8 cellular contexts compared by ENCODE assay signal in the genomic region with DNA sequence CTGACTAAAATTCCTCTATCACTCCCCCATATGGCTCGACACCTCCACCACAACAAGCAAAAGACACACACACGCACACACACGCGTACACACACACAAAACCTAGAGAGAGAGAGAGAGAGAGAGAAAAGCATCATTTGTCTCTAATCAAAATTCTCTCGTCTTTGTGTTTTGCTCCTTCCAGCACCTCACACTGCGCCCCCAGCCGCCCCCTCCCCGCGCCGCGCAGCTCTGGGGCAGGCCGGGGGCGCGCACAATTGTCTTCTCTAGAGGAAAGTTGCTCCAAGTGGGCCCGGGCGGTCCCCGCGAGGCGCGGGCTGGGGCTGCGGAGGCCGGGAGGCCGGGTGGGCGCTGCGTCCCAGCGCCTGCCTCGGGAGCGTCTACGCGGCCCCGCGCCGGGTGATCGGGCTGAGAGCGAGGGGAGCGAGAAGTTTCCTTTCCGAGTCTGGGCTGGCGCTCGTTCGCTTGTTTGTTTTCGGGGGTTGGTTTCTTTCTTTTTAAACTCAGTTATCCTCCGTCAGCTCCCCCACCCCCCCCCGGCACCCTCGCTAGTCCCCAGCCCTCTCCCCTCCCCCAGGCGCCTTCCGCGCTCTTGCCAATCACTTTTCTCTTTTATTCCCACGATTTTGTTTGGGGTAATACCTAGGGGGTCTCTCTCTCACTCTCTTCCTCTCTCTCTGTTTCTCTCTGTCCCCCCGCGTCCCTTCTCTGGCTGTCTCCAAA. TPM values are rescaled to one million over a fixed set of nuclear protein-coding genes. Genes with fewer than 3 reads are reported as not detected.
A peak's percentile ranks its signal among the peaks of the same experiment; 100 is the strongest.
DNase-seq lines count a peak whose midpoint lies in the region; ATAC-seq and TF ChIP-seq lines count a peak whose summit lies in the region.

No MANE protein-coding gene starts in this region.

- WGBS in esophagus squamous epithelium, 2 donors: 8 to 9% methylated on average over 20 to 31 of the region's 50 CpGs

- in situ Hi-C loops in ACHN (cut with HindIII; ENCODE audit: low pct_ligation_motif_present, low pct_unique_long_range_greater_than_20kb, low sequenced_read_pairs): no loop called here

- POLR2A ChIA-PET in activated CD4-positive, alpha-beta T cell treated with anti-CD3 and anti-CD28 coated beads, Interleukin-2, amount 10 ng/mL, durations not matched to agents 7 days and 5 days (lab: Charles Lee): no interaction called here

- TF ChIP-seq POLR2A in esophagus squamous epithelium (IDR thresholded peaks at IDR 0.05): no peak

- H3K4me3 ChIP-seq in esophagus squamous epithelium: peak overlapping the region; percentile 47 to 88 (median 64)

- H3K27me3 ChIP-seq in esophagus squamous epithelium: peaks cover 0 to 97% (median 6%) of the 10 kb centered on the region in 4 donors

- peak overlapping the region; percentile 75 for H3K4me3 Mint-ChIP-seq in activated CD4-positive, alpha-beta T cell treated with anti-CD3 and anti-CD28 coated beads, Interleukin-2, amount 10 ng/mL, durations not matched to agents 7 days and 5 days
- H3K4me3 Mint-ChIP-seq in natural killer cell treated with Interleukin-12 subunit alpha and Interleukin-12 subunit beta and Interleukin-15 and Interleukin-18, amount 100 ng/mL, for 72 hours: peak overlapping the region; percentile 98

- H3K9me3 ChIP-seq in esophagus squamous epithelium: no peaks in the 10 kb centered on the region

- peaks cover 2% of the 10 kb centered on the region for H3K36me3 Mint-ChIP-seq in activated CD4-positive, alpha-beta T cell treated with anti-CD3 and anti-CD28 coated beads, Interleukin-2, amount 10 ng/mL, durations not matched to agents 7 days and 5 days (ENCODE audit: low read depth)
- peaks cover 44% of the 10 kb centered on the region for H3K36me3 Mint-ChIP-seq in natural killer cell treated with Interleukin-12 subunit alpha and Interleukin-12 subunit beta and Interleukin-15 and Interleukin-18, amount 100 ng/mL, for 72 hours

- H3K4me1 Mint-ChIP-seq in activated CD4-positive, alpha-beta T cell treated with anti-CD3 and anti-CD28 coated beads, Interleukin-2, amount 10 ng/mL, durations not matched to agents 7 days and 5 days: peaks cover 14% of the 10 kb centered on the region
- H3K4me1 Mint-ChIP-seq in natural killer cell treated with Interleukin-12 subunit alpha and Interleukin-12 subunit beta and Interleukin-15 and Interleukin-18, amount 100 ng/mL, for 72 hours (ENCODE audit: low read depth in 2 of 2): peaks cover 50 to 52% of the 10 kb centered on the region in 2 donors

- no peaks in the 10 kb centered on the region for H3K9me3 Mint-ChIP-seq in activated CD4-positive, alpha-beta T cell treated with anti-CD3 and anti-CD28 coated beads, Interleukin-2, amount 10 ng/mL, durations not matched to agents 7 days and 5 days
- H3K9me3 Mint-ChIP-seq in natural killer cell treated with Interleukin-12 subunit alpha and Interleukin-12 subunit beta and Interleukin-15 and Interleukin-18, amount 100 ng/mL, for 72 hours: no peaks in the 10 kb centered on the region

- H3K27ac ChIP-seq in esophagus squamous epithelium: peak overlapping the region; percentile 86 to 98 (median 95)

- H3K27ac Mint-ChIP-seq in activated CD4-positive, alpha-beta T cell treated with anti-CD3 and anti-CD28 coated beads, Interleukin-2, amount 10 ng/mL, durations not matched to agents 7 days and 5 days: peak overlapping the region; percentile 37
- H3K27ac Mint-ChIP-seq in natural killer cell treated with Interleukin-12 subunit alpha and Interleukin-12 subunit beta and Interleukin-15 and Interleukin-18, amount 100 ng/mL, for 72 hours: peak overlapping the region in 1 of 2 donors; percentile 99

- CTCF ChIA-PET in activated CD4-positive, alpha-beta T cell treated with anti-CD3 and anti-CD28 coated beads, Interleukin-2, amount 10 ng/mL, durations not matched to agents 7 days and 5 days (lab: Charles Lee): interaction anchor here (0.5 kb wide), 1 partner anchor 274 kb away, joined by 3 read pairs; no protein-coding TSS in a partner anchor

- ATAC-seq in natural killer cell treated with Interleukin-12 subunit alpha and Interleukin-12 subunit beta and Interleukin-15 and Interleukin-18, amount 100 ng/mL, for 72 hours: peak; percentile 43 to 61
- no peak for ATAC-seq in GM21360 (IDR thresholded peaks at IDR 0.05; ENCODE audit: unreplicated experiment)
- no peak for ATAC-seq in GM19395 (IDR thresholded peaks at IDR 0.05; ENCODE audit: unreplicated experiment)

- peaks cover 3 to 33% (median 11%) of the 10 kb centered on the region in 3 donors for H3K4me1 ChIP-seq in esophagus squamous epithelium

- no peak for TF ChIP-seq CTCF in esophagus squamous epithelium (IDR thresholded peaks at IDR 0.05)

- intact Hi-C loops in esophagus squamous epithelium (cut with DNase I): no loop called here

- peaks cover 61% of the 10 kb centered on the region for H3K27me3 Mint-ChIP-seq in activated CD4-positive, alpha-beta T cell treated with anti-CD3 and anti-CD28 coated beads, Interleukin-2, amount 10 ng/mL, durations not matched to agents 7 days and 5 days
- H3K27me3 Mint-ChIP-seq in natural killer cell treated with Interleukin-12 subunit alpha and Interleukin-12 subunit beta and Interleukin-15 and Interleukin-18, amount 100 ng/mL, for 72 hours: no peaks in the 10 kb centered on the region

- DNase-seq in ACHN (peak; percentile 54), HK-2 (ENCODE audit: unreplicated experiment) (peak; percentile 34), esophagus squamous epithelium (lab: John Stamatoyannopoulos, UW) (no peak), iPS-NIHi7 (ENCODE audit: extremely low spot score) (no peak)
- DNase-seq in activated CD4-positive, alpha-beta T cell treated with anti-CD3 and anti-CD28 coated beads, Interleukin-2, amount 10 ng/mL, durations not matched to agents 7 days and 5 days: peak; percentile 16
- DNase-seq in natural killer cell treated with Interleukin-12 subunit alpha and Interleukin-12 subunit beta and Interleukin-15 and Interleukin-18, amount 100 ng/mL, for 72 hours (ENCODE audit: low spot score): no peak

- no peaks in the 10 kb centered on the region for H3K36me3 ChIP-seq in esophagus squamous epithelium

RNA-seq across cellular contexts. Expression of gene ZEB2, which starts 4.1 kb away (rescaled TPM):
- 1 to 10 TPM; 3.3 to 3.5 TPM for total RNA-seq in activated CD4-positive, alpha-beta T cell treated with anti-CD3 and anti-CD28 coated beads, Interleukin-2, amount 10 ng/mL, durations not matched to agents 7 days and 5 days
- total RNA-seq in esophagus squamous epithelium: 10 to 100 TPM in 2 of 4 donors, 1 to 10 TPM in 2; 3.1 to 56.5 (median 15.7) TPM
- total RNA-seq in natural killer cell treated with Interleukin-12 subunit alpha and Interleukin-12 subunit beta and Interleukin-15 and Interleukin-18, amount 100 ng/mL, for 72 hours: 100 to 1,000 TPM; 181 to 248 TPM

Comparison
In these comparisons a context has a peak if more than half of its experiments do, and no peak if none do; other contexts are left out.
1. DNase-seq: peak in ACHN (single experiment), HK-2 (single experiment) and activated CD4-positive, alpha-beta T cell treated with anti-CD3 and anti-CD28 coated beads, Interleukin-2, amount 10 ng/mL, durations not matched to agents 7 days and 5 days (single experiment); none in esophagus squamous epithelium (single experiment), natural killer cell treated with Interleukin-12 subunit alpha and Interleukin-12 subunit beta and Interleukin-15 and Interleukin-18, amount 100 ng/mL, for 72 hours (single experiment) and iPS-NIHi7 (single experiment).
2. ATAC-seq: peak in natural killer cell treated with Interleukin-12 subunit alpha and Interleukin-12 subunit beta and Interleukin-15 and Interleukin-18, amount 100 ng/mL, for 72 hours (2 of 2); none in GM21360 (single experiment) and GM19395 (single experiment).